In genomic region chr12:98329589-98329988, GRCh38 we compare ENCODE assay signal across 29 cellular contexts.
"Had no signal": no experiment of that assay in that cellular context is flagged by ENCODE, and none has a peak within 500 bp of the region (broad histone marks: within the 10 kb centered on the region; RNA-seq: fewer than 3 reads in every experiment).

No MANE protein-coding gene starts in this region.

- H3K4me3 Mint-ChIP-seq: naive thymus-derived CD4-positive, alpha-beta T cell; natural killer cell; nephron; neural crest cell; stimulated activated effector memory CD8-positive, alpha-beta T cell treated with anti-CD3 and anti-CD28 coated beads, Interleukin-12 subunit alpha, Interleukin-12 subunit beta, amount 100 ng/mL, for 72 hours; stimulated activated naive B cell treated with anti-CD40 and anti-IgM and Interleukin-4, amounts not matched to agents 10 μg/mL and 1 μg/mL and 100 μg/mL, for 72 hours; stimulated activated naive CD8-positive, alpha-beta T cell treated with anti-CD3 and anti-CD28 coated beads, Interleukin-15, Interleukin-2, amounts not matched to agents 100 ng/mL and 50 ng/mL, for 24 hours had no signal

- H3K4me3 ChIP-seq: ovary, psoas muscle, right lobe of liver, sigmoid colon, stomach, thoracic aorta, thyroid gland, tibial nerve, upper lobe of left lung had no signal

- H3K27me3 Mint-ChIP-seq: progenitor cell of endocrine pancreas had no signal

- H3K4me1 ChIP-seq: parathyroid adenoma, psoas muscle, right lobe of liver, sigmoid colon, stomach, thyroid gland, tibial nerve, upper lobe of left lung had no signal

- FAIRE-seq: small intestine, urothelium cell line had no signal

- H3K36me3 Mint-ChIP-seq: naive thymus-derived CD4-positive, alpha-beta T cell; natural killer cell; stimulated activated effector memory CD8-positive, alpha-beta T cell treated with anti-CD3 and anti-CD28 coated beads, Interleukin-12 subunit alpha, Interleukin-12 subunit beta, amount 100 ng/mL, for 72 hours; stimulated activated naive B cell treated with anti-CD40 and anti-IgM and Interleukin-4, amounts not matched to agents 10 μg/mL and 1 μg/mL and 100 μg/mL, for 72 hours had no signal

- H3K4me1 Mint-ChIP-seq: naive thymus-derived CD4-positive, alpha-beta T cell; natural killer cell; nephron; neural crest cell; stimulated activated effector memory CD8-positive, alpha-beta T cell treated with anti-CD3 and anti-CD28 coated beads, Interleukin-12 subunit alpha, Interleukin-12 subunit beta, amount 100 ng/mL, for 72 hours had no signal

- H3K9me3 Mint-ChIP-seq: naive thymus-derived CD4-positive, alpha-beta T cell; natural killer cell; neural crest cell; stimulated activated effector memory CD8-positive, alpha-beta T cell treated with anti-CD3 and anti-CD28 coated beads, Interleukin-12 subunit alpha, Interleukin-12 subunit beta, amount 100 ng/mL, for 72 hours; stimulated activated naive B cell treated with anti-CD40 and anti-IgM and Interleukin-4, amounts not matched to agents 10 μg/mL and 1 μg/mL and 100 μg/mL, for 72 hours; stimulated activated naive CD8-positive, alpha-beta T cell treated with anti-CD3 and anti-CD28 coated beads, Interleukin-15, Interleukin-2, amounts not matched to agents 100 ng/mL and 50 ng/mL, for 24 hours had no signal

- H3K36me3 ChIP-seq: ovary, right lobe of liver, sigmoid colon, stomach, thoracic aorta, thyroid gland, tibial nerve, upper lobe of left lung had no signal

- H3K9ac ChIP-seq: parathyroid adenoma had no signal

- ATAC-seq: naive thymus-derived CD4-positive, alpha-beta T cell; natural killer cell; psoas muscle; right cardiac atrium; right lobe of liver; stimulated activated naive B cell treated with anti-CD40 and anti-IgM and Interleukin-4, amounts not matched to agents 10 μg/mL and 1 μg/mL and 100 μg/mL, for 72 hours had no signal

- H3K9me3 ChIP-seq: ovary, psoas muscle, right lobe of liver, sigmoid colon, stomach, thoracic aorta, thyroid gland, tibial nerve, upper lobe of left lung had no signal

- H3K27me3 ChIP-seq: ovary, right lobe of liver, sigmoid colon, thyroid gland, tibial nerve, upper lobe of left lung had no signal

- H3K27ac ChIP-seq: ovary, parathyroid adenoma, psoas muscle, right lobe of liver, sigmoid colon, stomach, thoracic aorta, thyroid gland, tibial nerve, upper lobe of left lung had no signal

- DNase-seq: naive thymus-derived CD4-positive, alpha-beta T cell; natural killer cell; occipital lobe; ovary; posterior cingulate gyrus; psoas muscle; right cardiac atrium; right lobe of liver; sigmoid colon; small intestine; stimulated activated CD4-positive, alpha-beta T cell treated with anti-CD3 and anti-CD28 coated beads, Interleukin-15, amount 100 ng/mL, for 24 hours; stimulated activated CD4-positive, alpha-beta T cell treated with anti-CD3 and anti-CD28 coated beads, Interleukin-2, amount 100 ng/mL, for 24 hours; stimulated activated CD4-positive, alpha-beta T cell treated with anti-CD3 and anti-CD28 coated beads, Interleukin-2, amount 100 ng/mL, for 48 hours; stimulated activated CD4-positive, alpha-beta T cell treated with anti-CD3 and anti-CD28 coated beads, Interleukin-4, amount 100 ng/mL, for 24 hours; stimulated activated naive B cell treated with anti-CD40 and anti-IgM and Interleukin-4, amounts not matched to agents 10 μg/mL and 1 μg/mL and 100 μg/mL, for 72 hours; stimulated activated naive CD4-positive, alpha-beta T cell treated with Interleukin-2 at 50 U/mL for 16 hours; stomach; thyroid gland; trophoblast cell; upper lobe of left lung had no signal

- H2AFZ ChIP-seq: parathyroid adenoma had no signal

- H3K79me2 ChIP-seq: parathyroid adenoma had no signal

- H3K27ac Mint-ChIP-seq: naive thymus-derived CD4-positive, alpha-beta T cell; natural killer cell; stimulated activated effector memory CD8-positive, alpha-beta T cell treated with anti-CD3 and anti-CD28 coated beads, Interleukin-12 subunit alpha, Interleukin-12 subunit beta, amount 100 ng/mL, for 72 hours; stimulated activated naive B cell treated with anti-CD40 and anti-IgM and Interleukin-4, amounts not matched to agents 10 μg/mL and 1 μg/mL and 100 μg/mL, for 72 hours; stimulated activated naive CD8-positive, alpha-beta T cell treated with anti-CD3 and anti-CD28 coated beads, Interleukin-15, Interleukin-2, amounts not matched to agents 100 ng/mL and 50 ng/mL, for 24 hours had no signal
